22 cellular contexts compared by ENCODE assay signal in the genomic region with DNA sequence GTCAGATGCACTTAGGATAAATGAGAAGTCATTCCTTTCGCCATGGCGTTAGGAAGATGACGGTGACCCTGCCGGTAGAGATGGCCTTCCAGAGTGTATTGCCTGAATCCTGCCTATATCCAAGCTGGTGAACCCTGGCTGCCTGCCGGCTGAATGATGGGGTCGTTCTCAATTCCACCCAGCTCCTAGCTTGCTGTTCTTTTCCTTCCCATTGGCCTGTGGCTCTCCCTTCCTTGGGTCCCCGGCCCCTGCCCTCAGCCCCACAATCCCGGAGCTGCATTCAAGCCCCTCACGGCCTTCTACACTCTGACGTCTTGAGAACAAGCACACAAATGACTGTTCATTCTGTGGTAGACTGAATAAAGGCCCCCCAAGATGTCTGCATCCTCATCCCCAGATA. TPM values are rescaled to one million over a fixed set of nuclear protein-coding genes. Genes with fewer than 3 reads are reported as not detected.
DNase-seq lines count a peak whose midpoint lies in the region; ATAC-seq, FAIRE-seq and TF ChIP-seq lines count a peak whose summit lies in the region.
"Had no signal": no experiment of that assay in that cellular context is flagged by ENCODE, and none has a peak within 500 bp of the region (broad histone marks: within the 10 kb centered on the region; RNA-seq: fewer than 3 reads in every experiment).

No MANE protein-coding gene starts in this region.

- no peak for TF ChIP-seq RAD21 in IMR-90 (IDR thresholded peaks at IDR 0.05; ENCODE audit: low read length)

- H3K9me2 ChIP-seq in hepatocyte (replicated peaks; ENCODE audit: insufficient read depth) = no peaks in the 10 kb centered on the region

- CTCF ChIA-PET in IMR-90 (lab: Yijun Ruan, JAX) = interaction anchor here (1.3 kb wide), 1 partner anchor 33 kb away, joined by 3 read pairs; no protein-coding TSS in a partner anchor

- no peaks in the 10 kb centered on the region for H4K20me1 ChIP-seq in BLaER1
- H4K20me1 ChIP-seq in IMR-90 (ENCODE audit: insufficient read depth, low read length) = no peaks in the 10 kb centered on the region
- H4K20me1 ChIP-seq in hepatocyte (ENCODE audit: insufficient read depth, poor library complexity, severe bottlenecking) = no peaks in the 10 kb centered on the region

- intact Hi-C loops in IMR-90 (cut with micrococcal nuclease) (loop anchor here (2.0 kb wide), 1 partner anchor 14 kb away; no protein-coding TSS in a partner anchor), pancreas (cut with DNase I) (no loop called here), gastrocnemius medialis (cut with DNase I; ENCODE audit: low total_unique reads) (no loop called here), psoas muscle (cut with DNase I) (no loop called here)

- H3K56ac ChIP-seq in IMR-90 (ENCODE audit: extremely low read depth, insufficient read depth, low read length) = no peak overlapping the region; the same call in 1 of the 2 replicates

- peak overlapping the region; percentile 99 for H2BK5ac ChIP-seq in IMR-90 (ENCODE audit: low read depth, low read length, poor library complexity, severe bottlenecking)

- H3K27ac ChIP-seq in BLaER1 = no peak overlapping the region; the same call in 1 of the 2 replicates
- peak overlapping the region; percentile 96; the same call in 1 of the 2 replicates for H3K27ac ChIP-seq in IMR-90 (ENCODE audit: insufficient read depth, low read length)
- peak overlapping the region; percentile 92 for H3K27ac ChIP-seq in hepatocyte
- peak overlapping the region in 3 of 4 donors; percentile 65 to 93 (median 83) for H3K27ac ChIP-seq in pancreas
- H3K27ac ChIP-seq in gastrocnemius medialis = no peak overlapping the region
- H3K27ac ChIP-seq in psoas muscle = no peak overlapping the region
- H3K27ac ChIP-seq: A549, HL-60 had no signal

- H3K27me3 ChIP-seq in BLaER1 = no peaks in the 10 kb centered on the region
- no peaks in the 10 kb centered on the region for H3K27me3 ChIP-seq in IMR-90 (ENCODE audit: control insufficient read depth, insufficient read depth, low read length)
- H3K27me3 ChIP-seq in hepatocyte = no peaks in the 10 kb centered on the region
- H3K27me3 ChIP-seq in pancreas = no peaks in the 10 kb centered on the region
- no peaks in the 10 kb centered on the region for H3K27me3 ChIP-seq in gastrocnemius medialis
- peaks cover 0 to 4% (median 3%) of the 10 kb centered on the region in 3 donors for H3K27me3 ChIP-seq in psoas muscle (ENCODE audit: insufficient read depth in 3 of 3, low read length in 2 of 3)

- peaks cover 0 to 3% of the 10 kb centered on the region in 2 experiments; a peak in 1 of 4 replicates for H3K79me1 ChIP-seq in IMR-90 (ENCODE audit: low read depth in 1 of 2, low read length in 2 of 2)

- peak overlapping the region; percentile 100 for H4K91ac ChIP-seq in IMR-90 (ENCODE audit: insufficient read depth, low read depth, low read length)

- POLR2A ChIA-PET in IMR-90 (lab: Charles Lee; ENCODE audit: unreplicated experiment) = no interaction called here

- no peak for FAIRE-seq in pancreas (lab: Jason Lieb, UNC)
- FAIRE-seq: A549, RCC 7860 had no signal

- peaks cover 32% of the 10 kb centered on the region for H3K4me1 ChIP-seq in BLaER1
- H3K4me1 ChIP-seq in IMR-90 (ENCODE audit: control insufficient read depth, insufficient read depth, low read length) = peaks cover 26% of the 10 kb centered on the region
- peaks cover 23% of the 10 kb centered on the region for H3K4me1 ChIP-seq in hepatocyte (ENCODE audit: insufficient read depth)
- H3K4me1 ChIP-seq in pancreas = peaks cover 0 to 13% (median 5%) of the 10 kb centered on the region in 3 donors
- peaks cover 0 to 8% of the 10 kb centered on the region in 2 donors for H3K4me1 ChIP-seq in gastrocnemius medialis
- no peaks in the 10 kb centered on the region for H3K4me1 ChIP-seq in psoas muscle

- H3K79me2 ChIP-seq in hepatocyte = no peaks in the 10 kb centered on the region

- DNase-seq in IMR-90 = no peak
- no peak for DNase-seq in hepatocyte (ENCODE audit: low spot score)
- DNase-seq in pancreas = peak in 1 of 6 donors; percentile 45
- DNase-seq in NCI-H226 = no peak
- DNase-seq in effector CD8-positive, alpha-beta T cell (lab: John Stamatoyannopoulos, UW) = no peak
- DNase-seq in gastrocnemius medialis = no peak
- no peak for DNase-seq in psoas muscle
- DNase-seq: AML-193; CD4-positive, alpha-beta T cell; DMS79; GDM1; GOT3; KBM-7; NCI-H1092 treated with DMSO at 0.1 percent for 48 hours; NCI-H187; NCI-H774; SHP77 had no signal

- no TSS peak for BruUV-seq in IMR-90 (replicated peaks; lab: Mats Ljungman, UMichigan)

- in situ Hi-C loops in IMR-90 (cut with MboI; ENCODE audit: low sequenced_read_pairs) = no loop called here
- in situ Hi-C loops in gastrocnemius medialis (cut with MboI; ENCODE audit: low sequenced_read_pairs in 4 of 4) = no loop called here

- H3K4me3 ChIP-seq in BLaER1 (no peak overlapping the region), IMR-90 (ENCODE audit: insufficient read depth, low read depth, low read length) (no peak overlapping the region), hepatocyte (no peak overlapping the region), pancreas (no peak overlapping the region), gastrocnemius medialis (no peak overlapping the region), psoas muscle (no peak overlapping the region)
- H3K4me3 ChIP-seq: A549 had no signal

- H3K9me1 ChIP-seq in IMR-90 (ENCODE audit: insufficient read depth, low read length) = peaks cover 17% of the 10 kb centered on the region

- peak overlapping the region; percentile 53 for H4K5ac ChIP-seq in IMR-90 (ENCODE audit: low read depth, low read length)

- peak overlapping the region; percentile 100 for H2BK120ac ChIP-seq in IMR-90 (ENCODE audit: low read depth, low read length)

- H3K18ac ChIP-seq in IMR-90 (ENCODE audit: low read depth, low read length) = peak overlapping the region; percentile 33

- H2AK5ac ChIP-seq in IMR-90 (ENCODE audit: low read depth, low read length) = peak overlapping the region; percentile 98

- H3K9me3 ChIP-seq in BLaER1 = no peaks in the 10 kb centered on the region
- no peaks in the 10 kb centered on the region; the same call in 1 of the 2 replicates for H3K9me3 ChIP-seq in IMR-90 (ENCODE audit: control insufficient read depth, insufficient read depth, low read length)
- no peaks in the 10 kb centered on the region for H3K9me3 ChIP-seq in hepatocyte (ENCODE audit: low read depth)
- H3K9me3 ChIP-seq in pancreas = no peaks in the 10 kb centered on the region
- no peaks in the 10 kb centered on the region for H3K9me3 ChIP-seq in gastrocnemius medialis
- H3K9me3 ChIP-seq in psoas muscle = no peaks in the 10 kb centered on the region
- H3K9me3 ChIP-seq: A549 had no signal

- H3K4me2 ChIP-seq in BLaER1 (peak overlapping the region; percentile 80; the same call in 1 of the 2 replicates), IMR-90 (ENCODE audit: low read depth, low read length) (no peak overlapping the region), hepatocyte (peak overlapping the region; percentile 18)
- H3K4me2 ChIP-seq: A549 had no signal

- ATAC-seq in IMR-90 (ENCODE audit: low read depth) = no peak
- no peak for ATAC-seq in pancreas
- ATAC-seq in gastrocnemius medialis = no peak
- ATAC-seq in psoas muscle = no peak
- ATAC-seq: A549 had no signal

- H2BK15ac ChIP-seq in IMR-90 (ENCODE audit: low read depth, low read length) = peak overlapping the region; percentile 98; the same call in 2 of the 3 replicates

- peak overlapping the region; percentile 100 for H3K4ac ChIP-seq in IMR-90 (ENCODE audit: low read depth, low read length)

- peak overlapping the region; percentile 100 for H2BK20ac ChIP-seq in IMR-90 (ENCODE audit: low read depth, low read length)

- peak overlapping the region; percentile 97 to 99; a peak in 3 of 4 replicates for H4K8ac ChIP-seq in IMR-90 (ENCODE audit: low read depth in 2 of 2, low read length in 2 of 2)

- peak overlapping the region; percentile 99 for H3K14ac ChIP-seq in IMR-90 (replicated peaks; ENCODE audit: low read depth, low read length)

- 0 out of 2 replicates have a peak overlapping the region, but pooled peaks have one; percentile 10 for H3K23ac ChIP-seq in IMR-90 (ENCODE audit: low read depth, low read length)

- WGBS in IMR-90 (ENCODE audit: extremely low coverage in 2 of 2, insufficient read length in 1 of 2), 2 experiments = 75% methylated on average over 4 of the region's 10 CpGs; no CpG with 5 or more reads in 1 of the 2 experiments
- 96% methylated on average over 10 of the region's 10 CpGs for WGBS in hepatocyte (ENCODE audit: low lambda C conversion rate, missing lambda C conversion rate)
- WGBS in pancreas, 2 donors = 94 to 97% methylated on average over 10 of the region's 10 CpGs
- WGBS in psoas muscle, 3 donors = 88 to 96% (median 90%) methylated on average over 10 of the region's 10 CpGs

- no peak overlapping the region for H2AFZ ChIP-seq in IMR-90 (replicated peaks; ENCODE audit: low read length, poor library complexity)
- H2AFZ ChIP-seq in hepatocyte = no peak overlapping the region

- TF ChIP-seq CTCF in IMR-90 (conservative IDR thresholded peaks at IDR 0.05; ENCODE audit: low read depth, low read length) (no peak), hepatocyte (IDR thresholded peaks at IDR 0.05; ENCODE audit: poor library complexity) (no peak), pancreas (IDR thresholded peaks at IDR 0.05) (no peak), gastrocnemius medialis (IDR thresholded peaks at IDR 0.05 in 4 of 5, conservative IDR thresholded peaks at IDR 0.05 in 1 of 5) (no peak), psoas muscle (IDR thresholded peaks at IDR 0.05) (no peak)

- H3K9ac ChIP-seq in BLaER1 = no peak overlapping the region
- H3K9ac ChIP-seq in IMR-90 (ENCODE audit: low read depth, low read length) = no peak overlapping the region

- dilution Hi-C loops in IMR-90 (cut with HindIII; ENCODE audit: low sequenced_read_pairs, unreplicated experiment) = no loop called here

- H3K36me3 ChIP-seq in BLaER1 (no peaks in the 10 kb centered on the region), IMR-90 (ENCODE audit: control insufficient read depth, insufficient read depth, low read length) (no peaks in the 10 kb centered on the region), hepatocyte (replicated peaks; ENCODE audit: insufficient read depth, low read depth) (no peaks in the 10 kb centered on the region), pancreas (no peaks in the 10 kb centered on the region), gastrocnemius medialis (no peaks in the 10 kb centered on the region), psoas muscle (ENCODE audit: insufficient read depth in 1 of 2, low read depth in 1 of 2) (no peaks in the 10 kb centered on the region)

- no peak for TF ChIP-seq POLR2A in IMR-90 (IDR thresholded peaks at IDR 0.05; ENCODE audit: low read depth, low read length)
- TF ChIP-seq POLR2A in gastrocnemius medialis (IDR thresholded peaks at IDR 0.05) = no peak

- no peak overlapping the region for H2AK9ac ChIP-seq in IMR-90 (replicated peaks; ENCODE audit: low read depth, low read length, poor library complexity)

RNA-seq across cellular contexts. Expression of a gene that starts 28.2 kb away (rescaled TPM):
- total RNA-seq in IMR-90 (2012; rRNA removed) = 12.0 and 13.6 TPM in 2 replicates
- 6.8 and 7.8 TPM in 2 replicates for polyA plus RNA-seq in IMR-90 (2012; rRNA removed)
- 2.4 and 2.8 TPM in 2 replicates for polyA plus RNA-seq in IMR-90 (2012; cell fraction: cytosol; rRNA removed)
- polyA plus RNA-seq in IMR-90 (2012; cell fraction: nucleus; rRNA removed; ENCODE audit: low replicate concordance) = 4.6 and 22.7 TPM in 2 replicates
- 13.8 and 21.5 TPM in 2 replicates for total RNA-seq in hepatocyte
- 6.0 and 8.1 TPM in 2 replicates for polyA plus RNA-seq in hepatocyte
- 1 to 10 TPM; 4.8 to 9.5 (median 8.0) TPM for total RNA-seq in pancreas
- 1 to 10 TPM; 2.9 to 3.2 TPM for polyA plus RNA-seq in pancreas
- 1 to 10 TPM; 1.9 to 5.0 (median 4.0) TPM for total RNA-seq in gastrocnemius medialis
- 1 to 10 TPM; 4.5 to 8.8 (median 4.6) TPM for total RNA-seq in psoas muscle
- polyA plus RNA-seq in psoas muscle = 1 to 10 TPM in 2 of 3 donors, under 1 TPM in 1; 0.49 to 2.2 (median 1.2) TPM

RNA-seq across cellular contexts. Expression of a gene that starts 32.7 kb away (rescaled TPM):
- total RNA-seq in IMR-90 (2012; rRNA removed) (not detected in 2 replicates), hepatocyte (0.16 and 0.47 TPM in 2 replicates), pancreas (under 1 TPM in 1 of 6 donors, not detected in 5; 0.06 TPM), gastrocnemius medialis (under 1 TPM in 1 of 4 donors, not detected in 3; 0.13 TPM), psoas muscle (not detected)
- polyA plus RNA-seq in IMR-90 (2012; rRNA removed) (0.02 TPM in 1 of 2 replicates, not detected in the other), hepatocyte (0.15 TPM in 1 of 2 replicates, not detected in the other), pancreas (under 1 TPM in 1 of 2 donors, not detected in 1; 0.02 TPM), psoas muscle (not detected)
- polyA plus RNA-seq in IMR-90 (2012; cell fraction: cytosol; rRNA removed) = 0.03 TPM in 1 of 2 replicates, not detected in the other
- polyA plus RNA-seq in IMR-90 (2012; cell fraction: nucleus; rRNA removed; ENCODE audit: low replicate concordance) = 0.04 and 0.07 TPM in 2 replicates
- total RNA-seq: M059J had no signal
- polyA plus RNA-seq: A549 had no signal

Comparison
In these comparisons a context has a peak if more than half of its experiments do, and no peak if none do; other contexts are left out.
1. H3K27ac ChIP-seq: peak in IMR-90 (single experiment), hepatocyte (single experiment) and pancreas (3 of 4); none in BLaER1 (single experiment), gastrocnemius medialis (0 of 4) and psoas muscle (single experiment).